In the genomic region with DNA sequence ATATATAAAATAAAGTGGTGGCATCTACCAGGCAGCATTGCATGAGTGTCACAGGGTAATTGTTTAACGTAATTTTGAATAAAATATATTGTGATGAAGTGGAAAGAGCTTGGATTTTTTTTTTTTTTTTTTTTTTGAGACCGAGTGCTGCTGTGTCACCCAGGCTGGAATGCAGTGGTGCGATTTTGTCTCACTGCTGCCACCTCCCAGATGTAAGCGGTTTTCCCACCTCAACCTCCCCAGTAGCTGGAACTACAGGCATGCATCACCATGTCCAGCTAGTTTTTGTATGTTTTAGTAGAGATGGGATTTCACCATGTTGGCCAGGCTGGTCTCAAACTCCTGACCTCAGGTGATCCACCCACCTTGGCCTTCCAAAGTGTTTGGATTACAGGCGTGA, we compare ENCODE assay signal across 1 cellular context.
TF ChIP-seq lines count a peak whose summit lies in the region.

No MANE protein-coding gene starts in this region.

TF ChIP-seq in GM23338, 12 proteins besides CTCF, POLR2A, EP300 and RAD21 (continued from another document):
- TF ChIP-seq, protein P1, sequence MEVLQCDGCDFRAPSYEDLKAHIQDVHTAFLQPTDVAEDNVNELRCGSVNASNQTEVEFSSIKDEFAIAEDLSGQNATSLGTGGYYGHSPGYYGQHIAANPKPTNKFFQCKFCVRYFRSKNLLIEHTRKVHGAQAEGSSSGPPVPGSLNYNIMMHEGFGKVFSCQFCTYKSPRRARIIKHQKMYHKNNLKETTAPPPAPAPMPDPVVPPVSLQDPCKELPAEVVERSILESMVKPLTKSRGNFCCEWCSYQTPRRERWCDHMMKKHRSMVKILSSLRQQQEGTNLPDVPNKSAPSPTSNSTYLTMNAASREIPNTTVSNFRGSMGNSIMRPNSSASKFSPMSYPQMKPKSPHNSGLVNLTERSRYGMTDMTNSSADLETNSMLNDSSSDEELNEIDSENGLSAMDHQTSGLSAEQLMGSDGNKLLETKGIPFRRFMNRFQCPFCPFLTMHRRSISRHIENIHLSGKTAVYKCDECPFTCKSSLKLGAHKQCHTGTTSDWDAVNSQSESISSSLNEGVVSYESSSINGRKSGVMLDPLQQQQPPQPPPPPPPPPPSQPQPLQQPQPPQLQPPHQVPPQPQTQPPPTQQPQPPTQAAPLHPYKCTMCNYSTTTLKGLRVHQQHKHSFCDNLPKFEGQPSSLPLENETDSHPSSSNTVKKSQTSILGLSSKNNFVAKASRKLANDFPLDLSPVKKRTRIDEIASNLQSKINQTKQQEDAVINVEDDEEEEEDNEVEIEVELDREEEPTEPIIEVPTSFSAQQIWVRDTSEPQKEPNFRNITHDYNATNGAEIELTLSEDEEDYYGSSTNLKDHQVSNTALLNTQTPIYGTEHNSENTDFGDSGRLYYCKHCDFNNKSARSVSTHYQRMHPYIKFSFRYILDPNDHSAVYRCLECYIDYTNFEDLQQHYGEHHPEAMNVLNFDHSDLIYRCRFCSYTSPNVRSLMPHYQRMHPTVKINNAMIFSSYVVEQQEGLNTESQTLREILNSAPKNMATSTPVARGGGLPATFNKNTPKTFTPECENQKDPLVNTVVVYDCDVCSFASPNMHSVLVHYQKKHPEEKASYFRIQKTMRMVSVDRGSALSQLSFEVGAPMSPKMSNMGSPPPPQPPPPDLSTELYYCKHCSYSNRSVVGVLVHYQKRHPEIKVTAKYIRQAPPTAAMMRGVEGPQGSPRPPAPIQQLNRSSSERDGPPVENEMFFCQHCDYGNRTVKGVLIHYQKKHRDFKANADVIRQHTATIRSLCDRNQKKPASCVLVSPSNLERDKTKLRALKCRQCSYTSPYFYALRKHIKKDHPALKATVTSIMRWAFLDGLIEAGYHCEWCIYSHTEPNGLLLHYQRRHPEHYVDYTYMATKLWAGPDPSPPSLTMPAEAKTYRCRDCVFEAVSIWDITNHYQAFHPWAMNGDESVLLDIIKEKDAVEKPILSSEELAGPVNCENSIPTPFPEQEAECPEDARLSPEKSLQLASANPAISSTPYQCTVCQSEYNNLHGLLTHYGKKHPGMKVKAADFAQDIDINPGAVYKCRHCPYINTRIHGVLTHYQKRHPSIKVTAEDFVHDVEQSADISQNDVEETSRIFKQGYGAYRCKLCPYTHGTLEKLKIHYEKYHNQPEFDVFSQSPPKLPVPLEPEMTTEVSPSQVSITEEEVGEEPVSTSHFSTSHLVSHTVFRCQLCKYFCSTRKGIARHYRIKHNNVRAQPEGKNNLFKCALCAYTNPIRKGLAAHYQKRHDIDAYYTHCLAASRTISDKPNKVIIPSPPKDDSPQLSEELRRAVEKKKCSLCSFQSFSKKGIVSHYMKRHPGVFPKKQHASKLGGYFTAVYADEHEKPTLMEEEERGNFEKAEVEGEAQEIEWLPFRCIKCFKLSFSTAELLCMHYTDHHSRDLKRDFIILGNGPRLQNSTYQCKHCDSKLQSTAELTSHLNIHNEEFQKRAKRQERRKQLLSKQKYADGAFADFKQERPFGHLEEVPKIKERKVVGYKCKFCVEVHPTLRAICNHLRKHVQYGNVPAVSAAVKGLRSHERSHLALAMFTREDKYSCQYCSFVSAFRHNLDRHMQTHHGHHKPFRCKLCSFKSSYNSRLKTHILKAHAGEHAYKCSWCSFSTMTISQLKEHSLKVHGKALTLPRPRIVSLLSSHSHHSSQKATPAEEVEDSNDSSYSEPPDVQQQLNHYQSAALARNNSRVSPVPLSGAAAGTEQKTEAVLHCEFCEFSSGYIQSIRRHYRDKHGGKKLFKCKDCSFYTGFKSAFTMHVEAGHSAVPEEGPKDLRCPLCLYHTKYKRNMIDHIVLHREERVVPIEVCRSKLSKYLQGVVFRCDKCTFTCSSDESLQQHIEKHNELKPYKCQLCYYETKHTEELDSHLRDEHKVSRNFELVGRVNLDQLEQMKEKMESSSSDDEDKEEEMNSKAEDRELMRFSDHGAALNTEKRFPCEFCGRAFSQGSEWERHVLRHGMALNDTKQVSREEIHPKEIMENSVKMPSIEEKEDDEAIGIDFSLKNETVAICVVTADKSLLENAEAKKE (CRISPR knock-in tag; IDR thresholded peaks at IDR 0.05) = no peak
- no peak for TF ChIP-seq STAT1 (IDR thresholded peaks at IDR 0.05; ENCODE audit: unreplicated experiment)
TF ChIP-seq in GM23338: peak in this region for 0.
